In the genomic region with DNA sequence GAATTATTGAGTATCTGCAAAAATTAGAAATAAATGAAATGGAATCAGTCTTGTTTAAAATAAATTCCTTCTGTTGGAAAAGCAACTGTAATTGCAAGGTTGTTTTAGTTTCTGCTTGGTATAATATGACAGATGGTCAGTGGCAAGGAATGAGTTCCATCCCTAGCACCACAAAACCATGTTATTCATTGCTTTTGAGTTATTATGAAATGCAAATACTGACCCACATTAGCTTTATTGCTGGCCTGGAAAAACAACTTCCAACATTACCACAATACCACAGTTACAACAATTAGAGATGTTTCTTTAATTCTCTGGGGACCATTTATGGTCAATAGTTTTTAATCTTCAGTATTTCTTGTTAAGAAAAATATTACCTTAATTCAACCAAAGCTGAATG, we compare ENCODE assay signal across 26 cellular contexts.
"Had no signal": no experiment of that assay in that cellular context is flagged by ENCODE, and none has a peak within 500 bp of the region (broad histone marks: within the 10 kb centered on the region; RNA-seq: fewer than 3 reads in every experiment).

No MANE protein-coding gene starts in this region.

- FAIRE-seq: bronchial epithelial cell, endometrium, endothelial cell of umbilical vein had no signal

- H3K27ac ChIP-seq: adrenal gland, ascending aorta, colonic mucosa, epithelial cell of prostate, esophagus squamous epithelium had no signal

- ATAC-seq: activated CD4-positive, alpha-beta T cell treated with anti-CD3 and anti-CD28 coated beads for 36 hours; activated CD8-positive, alpha-beta memory T cell treated with anti-CD3 and anti-CD28 coated beads, Interleukin-2, amount 10 ng/mL, durations not matched to agents 7 days and 5 days; activated CD8-positive, alpha-beta T cell treated with anti-CD3 and anti-CD28 coated beads, Interleukin-2, amount 10 ng/mL, durations not matched to agents 7 days and 5 days; activated naive CD8-positive, alpha-beta T cell treated with anti-CD3 and anti-CD28 coated beads, Interleukin-2, amount 50 U/mL, for 24 hours had no signal

- H3K27me3 ChIP-seq: adrenal gland, ascending aorta, colonic mucosa, esophagus squamous epithelium had no signal

- H3K36me3 ChIP-seq: adrenal gland, ascending aorta, colonic mucosa, esophagus squamous epithelium had no signal

- DNase-seq: activated CD4-positive, alpha-beta memory T cell treated with anti-CD3 and anti-CD28 coated beads for 36 hours; activated CD4-positive, alpha-beta T cell treated with anti-CD3 and anti-CD28 coated beads for 36 hours; activated CD4-positive, alpha-beta T cell treated with anti-CD3 and anti-CD28 coated beads, Interleukin-2, amount 10 ng/mL, durations not matched to agents 24 days and 14 days; activated CD4-positive, CD25-positive, alpha-beta regulatory T cell; activated CD4-positive, CD25-positive, alpha-beta regulatory T cell treated with anti-CD3 and anti-CD28 coated beads, Interleukin-2, amount 50 U/mL, for 72 hours; activated CD8-positive, alpha-beta memory T cell treated with anti-CD3 and anti-CD28 coated beads, Interleukin-2, amount 10 ng/mL, durations not matched to agents 7 days and 5 days; activated CD8-positive, alpha-beta memory T cell treated with anti-CD3 and anti-CD28 coated beads, Interleukin-2, amount 50 U/mL, for 4 hours; activated CD8-positive, alpha-beta T cell treated with anti-CD3 and anti-CD28 coated beads, Interleukin-2, amount 10 ng/mL, durations not matched to agents 7 days and 5 days; activated effector memory CD4-positive, alpha-beta T cell treated with anti-CD3 and anti-CD28 coated beads, Interleukin-2, amount 50 U/mL, for 16 hours; activated naive CD4-positive, alpha-beta T cell treated with anti-CD3 and anti-CD28 coated beads for 36 hours; activated naive CD8-positive, alpha-beta T cell treated with anti-CD3 and anti-CD28 coated beads for 36 hours; activated naive CD8-positive, alpha-beta T cell treated with anti-CD3 and anti-CD28 coated beads, Interleukin-2, amount 50 U/mL, for 24 hours; activated T-cell treated with anti-CD3 and anti-CD28 coated beads, Interleukin-2, amount 50 U/mL, for 1 hour; activated T-cell treated with anti-CD3 and anti-CD28 coated beads, Interleukin-2, amount 50 U/mL, for 48 hours; adrenal gland; colonic mucosa; effector CD8-positive, alpha-beta T cell; esophagus squamous epithelium; foreskin fibroblast; head of caudate nucleus; T-helper 2 cell had no signal

- H3K4me1 ChIP-seq: adrenal gland, ascending aorta, colonic mucosa, esophagus squamous epithelium had no signal

- H3K4me3 ChIP-seq: adrenal gland, ascending aorta, colonic mucosa, esophagus squamous epithelium had no signal
